34 cellular contexts compared by ENCODE assay signal in the genomic region with DNA sequence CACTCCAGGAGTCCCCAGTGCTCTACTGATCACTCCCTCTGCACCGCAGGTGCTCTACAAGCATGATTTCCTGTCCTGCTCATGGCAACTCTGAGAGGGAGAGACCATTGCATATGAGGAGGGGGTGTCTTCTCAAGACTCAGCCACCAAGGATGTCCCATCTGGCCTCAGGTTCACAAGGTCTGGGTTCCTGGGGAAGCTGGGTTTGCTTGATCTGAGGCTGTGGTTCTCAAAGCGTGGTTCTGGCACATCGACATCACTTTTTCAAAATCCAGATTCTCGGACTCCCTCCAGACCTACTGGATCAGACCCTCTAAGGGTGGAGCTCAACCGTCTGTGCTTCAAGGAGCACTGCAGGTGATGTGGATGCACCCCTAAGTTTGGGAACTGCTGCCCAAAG.
"Had no signal": no experiment of that assay in that cellular context is flagged by ENCODE, and none has a peak within 500 bp of the region (broad histone marks: within the 10 kb centered on the region; RNA-seq: fewer than 3 reads in every experiment).

No MANE protein-coding gene starts in this region.

- DNase-seq: activated B cell treated with CpG ODN at 0.5 μM for 24 hours; activated CD4-positive, alpha-beta memory T cell treated with anti-CD3 and anti-CD28 coated beads for 36 hours; activated CD4-positive, alpha-beta T cell treated with anti-CD3 and anti-CD28 coated beads for 4 hours; activated CD4-positive, alpha-beta T cell treated with anti-CD3 and anti-CD28 coated beads, Interleukin-2, amount 50 U/mL, for 1 hour; activated CD4-positive, CD25-positive, alpha-beta regulatory T cell treated with anti-CD3 and anti-CD28 coated beads, Interleukin-2, amount 50 U/mL, for 72 hours; activated CD8-positive, alpha-beta memory T cell treated with anti-CD3 and anti-CD28 coated beads, Interleukin-2, amount 50 U/mL, for 4 hours; activated gamma-delta T cell treated with Interleukin-2 at 50 U/mL for 16 hours; activated naive CD4-positive, alpha-beta T cell treated with anti-CD3 and anti-CD28 coated beads for 36 hours; activated T-cell treated with anti-CD3 and anti-CD28 coated beads for 4 hours; activated T-cell treated with anti-CD3 and anti-CD28 coated beads, Interleukin-2, amount 50 U/mL, for 4 hours; adrenal gland; body of pancreas; cerebellar nuclear complex; KG1; NCI-H1092 treated with DMSO at 0.1 percent for 48 hours; NCI-H146; NCI-H187; NCI-H2029 treated with DMSO at 0.1 percent for 48 hours; NCI-H2107; NCI-H2171; NCI-H446 treated with DMSO at 0.1 percent for 48 hours; NCI-H526; NCI-H748 treated with DMSO at 0.1 percent for 48 hours; NK-92 treated with Interleukin-12 subunit alpha and Interleukin-12 subunit beta, amount 100 ng/mL, for 24 hours; PC-9; SIG-M5; SW 1271; T-helper 1 cell; T-helper 2 cell; T-helper 9 cell had no signal

- H3K4me1 ChIP-seq: adrenal gland, body of pancreas, breast epithelium had no signal

- H3K27me3 ChIP-seq: body of pancreas had no signal

- ATAC-seq: activated naive CD4-positive, alpha-beta T cell treated with anti-CD3 and anti-CD28 coated beads, Interleukin-2, amount 50 U/mL, for 72 hours; activated T-cell treated with anti-CD3 and anti-CD28 coated beads, Interleukin-2, amount 50 U/mL, for 4 hours; body of pancreas had no signal

- H3K4me3 ChIP-seq: adrenal gland, body of pancreas, breast epithelium, PC-9 had no signal

- H3K27ac ChIP-seq: adrenal gland, body of pancreas, breast epithelium, PC-9, RWPE1, VCaP had no signal

- H3K36me3 ChIP-seq: adrenal gland, breast epithelium had no signal

- H3K9me3 ChIP-seq: adrenal gland, body of pancreas, breast epithelium had no signal
